Comparison of ENCODE assay signal across 1 cellular context in the genomic region with DNA sequence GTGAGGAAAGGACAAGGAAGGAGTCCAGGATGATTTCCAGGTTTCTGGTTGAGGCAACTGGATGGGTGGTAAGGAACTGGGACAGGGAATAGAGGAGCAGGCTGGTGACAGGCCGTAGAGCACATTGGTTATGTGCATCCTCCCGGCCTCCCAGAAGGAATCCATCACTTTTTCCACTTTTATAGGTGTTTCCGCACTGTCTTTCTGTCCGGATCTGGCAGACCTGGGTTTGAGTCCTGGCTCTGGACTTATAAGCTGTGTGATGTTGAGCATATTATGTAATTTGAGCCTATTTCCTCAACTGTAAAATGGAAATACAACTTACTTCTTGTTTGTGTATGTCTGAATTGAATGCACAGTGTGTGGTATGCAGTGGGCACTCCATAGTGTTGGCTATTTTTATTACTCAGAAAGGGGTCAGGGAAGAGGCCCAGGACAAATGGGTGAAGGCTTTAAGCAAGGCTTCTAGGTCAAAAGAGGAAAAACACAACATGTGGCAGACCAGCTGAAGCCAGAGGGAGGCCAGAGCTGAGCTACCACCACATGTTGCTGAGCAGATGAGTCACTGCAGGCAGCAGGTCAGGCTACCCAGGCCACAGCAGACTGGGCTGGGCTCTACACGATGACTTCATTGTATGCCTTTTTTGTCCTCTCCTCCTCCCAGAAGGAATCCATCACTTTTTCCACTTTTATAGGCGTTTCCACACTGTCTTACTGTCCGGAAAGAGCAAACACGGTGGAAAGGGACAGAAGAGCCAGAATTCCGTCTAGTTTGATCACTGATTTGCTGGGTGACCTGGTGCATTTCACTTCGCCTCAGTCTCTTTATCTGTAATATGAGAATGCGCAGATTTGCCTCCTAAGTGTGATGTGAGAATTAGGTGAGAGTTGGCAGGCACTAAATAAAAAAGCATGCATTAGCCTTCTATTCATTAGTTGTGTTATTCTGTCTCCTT.
TF ChIP-seq lines count a peak whose summit lies in the region.

No MANE protein-coding gene starts in this region.

TF ChIP-seq in HepG2, 621 proteins besides CTCF, POLR2A, EP300 and RAD21 (continued from another document and continues in another):
- TF ChIP-seq, protein P1, sequence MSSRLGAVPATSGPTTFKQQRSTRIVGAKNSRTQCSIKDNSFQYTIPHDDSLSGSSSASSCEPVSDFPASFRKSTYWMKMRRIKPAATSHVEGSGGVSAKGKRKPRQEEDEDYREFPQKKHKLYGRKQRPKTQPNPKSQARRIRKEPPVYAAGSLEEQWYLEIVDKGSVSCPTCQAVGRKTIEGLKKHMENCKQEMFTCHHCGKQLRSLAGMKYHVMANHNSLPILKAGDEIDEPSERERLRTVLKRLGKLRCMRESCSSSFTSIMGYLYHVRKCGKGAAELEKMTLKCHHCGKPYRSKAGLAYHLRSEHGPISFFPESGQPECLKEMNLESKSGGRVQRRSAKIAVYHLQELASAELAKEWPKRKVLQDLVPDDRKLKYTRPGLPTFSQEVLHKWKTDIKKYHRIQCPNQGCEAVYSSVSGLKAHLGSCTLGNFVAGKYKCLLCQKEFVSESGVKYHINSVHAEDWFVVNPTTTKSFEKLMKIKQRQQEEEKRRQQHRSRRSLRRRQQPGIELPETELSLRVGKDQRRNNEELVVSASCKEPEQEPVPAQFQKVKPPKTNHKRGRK (CRISPR knock-in tag; IDR thresholded peaks at IDR 0.05) = no peak
- no peak for TF ChIP-seq MLLT10 (CRISPR knock-in tag; IDR thresholded peaks at IDR 0.05)
- no peak for TF ChIP-seq JUNB (CRISPR knock-in tag; IDR thresholded peaks at IDR 0.05; ENCODE audit: borderline replicate concordance)
- no peak for TF ChIP-seq SNAPC2 (CRISPR knock-in tag; IDR thresholded peaks at IDR 0.05)
- TF ChIP-seq, protein P2, sequence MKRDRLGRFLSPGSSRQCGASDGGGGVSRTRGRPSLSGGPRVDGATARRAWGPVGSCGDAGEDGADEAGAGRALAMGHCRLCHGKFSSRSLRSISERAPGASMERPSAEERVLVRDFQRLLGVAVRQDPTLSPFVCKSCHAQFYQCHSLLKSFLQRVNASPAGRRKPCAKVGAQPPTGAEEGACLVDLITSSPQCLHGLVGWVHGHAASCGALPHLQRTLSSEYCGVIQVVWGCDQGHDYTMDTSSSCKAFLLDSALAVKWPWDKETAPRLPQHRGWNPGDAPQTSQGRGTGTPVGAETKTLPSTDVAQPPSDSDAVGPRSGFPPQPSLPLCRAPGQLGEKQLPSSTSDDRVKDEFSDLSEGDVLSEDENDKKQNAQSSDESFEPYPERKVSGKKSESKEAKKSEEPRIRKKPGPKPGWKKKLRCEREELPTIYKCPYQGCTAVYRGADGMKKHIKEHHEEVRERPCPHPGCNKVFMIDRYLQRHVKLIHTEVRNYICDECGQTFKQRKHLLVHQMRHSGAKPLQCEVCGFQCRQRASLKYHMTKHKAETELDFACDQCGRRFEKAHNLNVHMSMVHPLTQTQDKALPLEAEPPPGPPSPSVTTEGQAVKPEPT (CRISPR knock-in tag; IDR thresholded peaks at IDR 0.05; ENCODE audit: low read depth) = no peak
- no peak for TF ChIP-seq TSC22D2 (CRISPR knock-in tag; IDR thresholded peaks at IDR 0.05; ENCODE audit: borderline replicate concordance)
- TF ChIP-seq, protein P3, sequence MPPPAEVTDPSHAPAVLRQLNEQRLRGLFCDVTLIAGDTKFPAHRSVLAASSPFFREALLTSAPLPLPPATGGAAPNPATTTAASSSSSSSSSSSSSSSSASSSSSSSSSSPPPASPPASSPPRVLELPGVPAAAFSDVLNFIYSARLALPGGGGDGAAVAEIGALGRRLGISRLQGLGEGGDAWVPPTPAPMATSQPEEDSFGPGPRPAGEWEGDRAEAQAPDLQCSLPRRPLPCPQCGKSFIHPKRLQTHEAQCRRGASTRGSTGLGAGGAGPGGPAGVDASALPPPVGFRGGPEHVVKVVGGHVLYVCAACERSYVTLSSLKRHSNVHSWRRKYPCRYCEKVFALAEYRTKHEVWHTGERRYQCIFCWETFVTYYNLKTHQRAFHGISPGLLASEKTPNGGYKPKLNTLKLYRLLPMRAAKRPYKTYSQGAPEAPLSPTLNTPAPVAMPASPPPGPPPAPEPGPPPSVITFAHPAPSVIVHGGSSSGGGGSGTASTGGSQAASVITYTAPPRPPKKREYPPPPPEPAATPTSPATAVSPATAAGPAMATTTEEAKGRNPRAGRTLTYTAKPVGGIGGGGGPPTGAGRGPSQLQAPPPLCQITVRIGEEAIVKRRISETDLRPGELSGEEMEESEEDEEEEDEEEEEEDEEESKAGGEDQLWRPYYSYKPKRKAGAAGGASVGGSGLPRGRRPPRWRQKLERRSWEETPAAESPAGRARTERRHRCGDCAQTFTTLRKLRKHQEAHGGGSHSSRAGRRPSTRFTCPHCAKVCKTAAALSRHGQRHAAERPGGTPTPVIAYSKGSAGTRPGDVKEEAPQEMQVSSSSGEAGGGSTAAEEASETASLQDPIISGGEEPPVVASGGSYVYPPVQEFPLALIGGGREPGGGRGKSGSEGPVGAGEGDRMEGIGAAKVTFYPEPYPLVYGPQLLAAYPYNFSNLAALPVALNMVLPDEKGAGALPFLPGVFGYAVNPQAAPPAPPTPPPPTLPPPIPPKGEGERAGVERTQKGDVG (CRISPR knock-in tag; IDR thresholded peaks at IDR 0.05; ENCODE audit: borderline replicate concordance) = no peak
- no peak for TF ChIP-seq NCOR1 (IDR thresholded peaks at IDR 0.05; ENCODE audit: borderline replicate concordance, low read length)
- TF ChIP-seq, protein P4, sequence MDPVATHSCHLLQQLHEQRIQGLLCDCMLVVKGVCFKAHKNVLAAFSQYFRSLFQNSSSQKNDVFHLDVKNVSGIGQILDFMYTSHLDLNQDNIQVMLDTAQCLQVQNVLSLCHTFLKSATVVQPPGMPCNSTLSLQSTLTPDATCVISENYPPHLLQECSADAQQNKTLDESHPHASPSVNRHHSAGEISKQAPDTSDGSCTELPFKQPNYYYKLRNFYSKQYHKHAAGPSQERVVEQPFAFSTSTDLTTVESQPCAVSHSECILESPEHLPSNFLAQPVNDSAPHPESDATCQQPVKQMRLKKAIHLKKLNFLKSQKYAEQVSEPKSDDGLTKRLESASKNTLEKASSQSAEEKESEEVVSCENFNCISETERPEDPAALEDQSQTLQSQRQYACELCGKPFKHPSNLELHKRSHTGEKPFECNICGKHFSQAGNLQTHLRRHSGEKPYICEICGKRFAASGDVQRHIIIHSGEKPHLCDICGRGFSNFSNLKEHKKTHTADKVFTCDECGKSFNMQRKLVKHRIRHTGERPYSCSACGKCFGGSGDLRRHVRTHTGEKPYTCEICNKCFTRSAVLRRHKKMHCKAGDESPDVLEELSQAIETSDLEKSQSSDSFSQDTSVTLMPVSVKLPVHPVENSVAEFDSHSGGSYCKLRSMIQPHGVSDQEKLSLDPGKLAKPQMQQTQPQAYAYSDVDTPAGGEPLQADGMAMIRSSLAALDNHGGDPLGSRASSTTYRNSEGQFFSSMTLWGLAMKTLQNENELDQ (CRISPR knock-in tag; IDR thresholded peaks at IDR 0.05; ENCODE audit: borderline replicate concordance) = no peak
- TF ChIP-seq, protein P5, sequence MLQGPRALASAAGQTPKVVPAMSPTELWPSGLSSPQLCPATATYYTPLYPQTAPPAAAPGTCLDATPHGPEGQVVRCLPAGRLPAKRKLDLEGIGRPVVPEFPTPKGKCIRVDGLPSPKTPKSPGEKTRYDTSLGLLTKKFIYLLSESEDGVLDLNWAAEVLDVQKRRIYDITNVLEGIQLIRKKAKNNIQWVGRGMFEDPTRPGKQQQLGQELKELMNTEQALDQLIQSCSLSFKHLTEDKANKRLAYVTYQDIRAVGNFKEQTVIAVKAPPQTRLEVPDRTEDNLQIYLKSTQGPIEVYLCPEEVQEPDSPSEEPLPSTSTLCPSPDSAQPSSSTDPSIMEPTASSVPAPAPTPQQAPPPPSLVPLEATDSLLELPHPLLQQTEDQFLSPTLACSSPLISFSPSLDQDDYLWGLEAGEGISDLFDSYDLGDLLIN (CRISPR knock-in tag; IDR thresholded peaks at IDR 0.05; ENCODE audit: borderline replicate concordance) = no peak
- TF ChIP-seq, protein P6, sequence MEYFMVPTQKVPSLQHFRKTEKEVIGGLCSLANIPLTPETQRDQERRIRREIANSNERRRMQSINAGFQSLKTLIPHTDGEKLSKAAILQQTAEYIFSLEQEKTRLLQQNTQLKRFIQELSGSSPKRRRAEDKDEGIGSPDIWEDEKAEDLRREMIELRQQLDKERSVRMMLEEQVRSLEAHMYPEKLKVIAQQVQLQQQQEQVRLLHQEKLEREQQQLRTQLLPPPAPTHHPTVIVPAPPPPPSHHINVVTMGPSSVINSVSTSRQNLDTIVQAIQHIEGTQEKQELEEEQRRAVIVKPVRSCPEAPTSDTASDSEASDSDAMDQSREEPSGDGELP (IDR thresholded peaks at IDR 0.05; ENCODE audit: borderline replicate concordance, low read depth) = peak; percentile 86; the same call in 1 of the 2 replicates
- no peak for TF ChIP-seq SRSF4 (IDR thresholded peaks at IDR 0.05; ENCODE audit: low read depth, low read length, poor library complexity, severe bottlenecking)
- TF ChIP-seq ZKSCAN1 (IDR thresholded peaks at IDR 0.05; ENCODE audit: low read length) = no peak
- TF ChIP-seq GABPA (IDR thresholded peaks at IDR 0.05; ENCODE audit: low read depth, low read length) = no peak
- TF ChIP-seq GABPA (CRISPR knock-in tag; IDR thresholded peaks at IDR 0.05; ENCODE audit: low read depth) = no peak
- no peak for TF ChIP-seq ELF3 (CRISPR knock-in tag; IDR thresholded peaks at IDR 0.05)
- no peak for TF ChIP-seq SYNCRIP (IDR thresholded peaks at IDR 0.05; ENCODE audit: insufficient read depth, low read depth, low read length)
- TF ChIP-seq CEBPG (CRISPR knock-in tag; IDR thresholded peaks at IDR 0.05) = no peak
- TF ChIP-seq ZNF879 (CRISPR knock-in tag; IDR thresholded peaks at IDR 0.05) = no peak
- no peak for TF ChIP-seq ISX (CRISPR knock-in tag; conservative IDR thresholded peaks at IDR 0.05)
- TF ChIP-seq ATF1 (CRISPR knock-in tag; IDR thresholded peaks at IDR 0.05) = no peak
- TF ChIP-seq, protein P7, sequence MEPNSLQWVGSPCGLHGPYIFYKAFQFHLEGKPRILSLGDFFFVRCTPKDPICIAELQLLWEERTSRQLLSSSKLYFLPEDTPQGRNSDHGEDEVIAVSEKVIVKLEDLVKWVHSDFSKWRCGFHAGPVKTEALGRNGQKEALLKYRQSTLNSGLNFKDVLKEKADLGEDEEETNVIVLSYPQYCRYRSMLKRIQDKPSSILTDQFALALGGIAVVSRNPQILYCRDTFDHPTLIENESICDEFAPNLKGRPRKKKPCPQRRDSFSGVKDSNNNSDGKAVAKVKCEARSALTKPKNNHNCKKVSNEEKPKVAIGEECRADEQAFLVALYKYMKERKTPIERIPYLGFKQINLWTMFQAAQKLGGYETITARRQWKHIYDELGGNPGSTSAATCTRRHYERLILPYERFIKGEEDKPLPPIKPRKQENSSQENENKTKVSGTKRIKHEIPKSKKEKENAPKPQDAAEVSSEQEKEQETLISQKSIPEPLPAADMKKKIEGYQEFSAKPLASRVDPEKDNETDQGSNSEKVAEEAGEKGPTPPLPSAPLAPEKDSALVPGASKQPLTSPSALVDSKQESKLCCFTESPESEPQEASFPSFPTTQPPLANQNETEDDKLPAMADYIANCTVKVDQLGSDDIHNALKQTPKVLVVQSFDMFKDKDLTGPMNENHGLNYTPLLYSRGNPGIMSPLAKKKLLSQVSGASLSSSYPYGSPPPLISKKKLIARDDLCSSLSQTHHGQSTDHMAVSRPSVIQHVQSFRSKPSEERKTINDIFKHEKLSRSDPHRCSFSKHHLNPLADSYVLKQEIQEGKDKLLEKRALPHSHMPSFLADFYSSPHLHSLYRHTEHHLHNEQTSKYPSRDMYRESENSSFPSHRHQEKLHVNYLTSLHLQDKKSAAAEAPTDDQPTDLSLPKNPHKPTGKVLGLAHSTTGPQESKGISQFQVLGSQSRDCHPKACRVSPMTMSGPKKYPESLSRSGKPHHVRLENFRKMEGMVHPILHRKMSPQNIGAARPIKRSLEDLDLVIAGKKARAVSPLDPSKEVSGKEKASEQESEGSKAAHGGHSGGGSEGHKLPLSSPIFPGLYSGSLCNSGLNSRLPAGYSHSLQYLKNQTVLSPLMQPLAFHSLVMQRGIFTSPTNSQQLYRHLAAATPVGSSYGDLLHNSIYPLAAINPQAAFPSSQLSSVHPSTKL (CRISPR knock-in tag; IDR thresholded peaks at IDR 0.05) = 0 out of 2 replicates have a peak, but pooled peaks have one; percentile 18
- no peak for TF ChIP-seq GTF3A (CRISPR knock-in tag; conservative IDR thresholded peaks at IDR 0.05)
- TF ChIP-seq ZNF138 (CRISPR knock-in tag; IDR thresholded peaks at IDR 0.05; ENCODE audit: low read depth) = no peak
- no peak for TF ChIP-seq SMARCC2 (IDR thresholded peaks at IDR 0.05)
- no peak for TF ChIP-seq HCFC1 (IDR thresholded peaks at IDR 0.05; ENCODE audit: low read depth, low read length)
- no peak for TF ChIP-seq ZNF7 (CRISPR knock-in tag; IDR thresholded peaks at IDR 0.05)
- TF ChIP-seq GLI4 (CRISPR knock-in tag; IDR thresholded peaks at IDR 0.05; ENCODE audit: borderline replicate concordance) = 0 out of 2 replicates have a peak, but pooled peaks have one; percentile 49
- 0 out of 2 replicates have a peak, but pooled peaks have one; percentile 32 for TF ChIP-seq ATF7-NPFF (CRISPR knock-in tag; IDR thresholded peaks at IDR 0.05; ENCODE audit: low read depth)
- no peak for TF ChIP-seq KLF9 (CRISPR knock-in tag; IDR thresholded peaks at IDR 0.05; ENCODE audit: low read depth)
- TF ChIP-seq, protein P8, sequence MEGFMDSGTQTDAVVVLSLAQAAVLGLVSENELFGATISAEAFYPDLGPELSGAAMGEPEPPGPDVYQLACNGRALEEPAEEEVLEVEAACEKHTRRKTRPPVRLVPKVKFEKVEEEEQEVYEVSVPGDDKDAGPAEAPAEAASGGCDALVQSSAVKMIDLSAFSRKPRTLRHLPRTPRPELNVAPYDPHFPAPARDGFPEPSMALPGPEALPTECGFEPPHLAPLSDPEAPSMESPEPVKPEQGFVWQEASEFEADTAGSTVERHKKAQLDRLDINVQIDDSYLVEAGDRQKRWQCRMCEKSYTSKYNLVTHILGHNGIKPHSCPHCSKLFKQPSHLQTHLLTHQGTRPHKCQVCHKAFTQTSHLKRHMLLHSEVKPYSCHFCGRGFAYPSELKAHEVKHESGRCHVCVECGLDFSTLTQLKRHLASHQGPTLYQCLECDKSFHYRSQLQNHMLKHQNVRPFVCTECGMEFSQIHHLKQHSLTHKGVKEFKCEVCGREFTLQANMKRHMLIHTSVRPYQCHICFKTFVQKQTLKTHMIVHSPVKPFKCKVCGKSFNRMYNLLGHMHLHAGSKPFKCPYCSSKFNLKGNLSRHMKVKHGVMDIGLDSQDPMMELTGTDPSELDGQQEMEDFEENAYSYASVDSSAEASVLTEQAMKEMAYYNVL (CRISPR knock-in tag; IDR thresholded peaks at IDR 0.05; ENCODE audit: borderline replicate concordance) = peak; percentile 40; the same call in 1 of the 2 replicates
- no peak for TF ChIP-seq ZNF570 (CRISPR knock-in tag; IDR thresholded peaks at IDR 0.05; ENCODE audit: borderline replicate concordance)
- TF ChIP-seq RNF2 (conservative IDR thresholded peaks at IDR 0.05; ENCODE audit: low read depth) = 0 out of 2 replicates have a peak, but pooled peaks have one; percentile 27
- TF ChIP-seq, protein P9, sequence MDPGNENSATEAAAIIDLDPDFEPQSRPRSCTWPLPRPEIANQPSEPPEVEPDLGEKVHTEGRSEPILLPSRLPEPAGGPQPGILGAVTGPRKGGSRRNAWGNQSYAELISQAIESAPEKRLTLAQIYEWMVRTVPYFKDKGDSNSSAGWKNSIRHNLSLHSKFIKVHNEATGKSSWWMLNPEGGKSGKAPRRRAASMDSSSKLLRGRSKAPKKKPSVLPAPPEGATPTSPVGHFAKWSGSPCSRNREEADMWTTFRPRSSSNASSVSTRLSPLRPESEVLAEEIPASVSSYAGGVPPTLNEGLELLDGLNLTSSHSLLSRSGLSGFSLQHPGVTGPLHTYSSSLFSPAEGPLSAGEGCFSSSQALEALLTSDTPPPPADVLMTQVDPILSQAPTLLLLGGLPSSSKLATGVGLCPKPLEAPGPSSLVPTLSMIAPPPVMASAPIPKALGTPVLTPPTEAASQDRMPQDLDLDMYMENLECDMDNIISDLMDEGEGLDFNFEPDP (CRISPR knock-in tag; conservative IDR thresholded peaks at IDR 0.05) = no peak
- no peak for TF ChIP-seq SKI (IDR thresholded peaks at IDR 0.05; ENCODE audit: partially characterized antibody)
